In genomic region chr1:111988743-111989453, GRCh38 we compare ENCODE assay signal across 8 cellular contexts. TPM values are rescaled to one million over a fixed set of nuclear protein-coding genes. Genes with fewer than 3 reads are reported as not detected.
A peak's percentile ranks its signal among the peaks of the same experiment; 100 is the strongest.
DNase-seq lines count a peak whose midpoint lies in the region; ATAC-seq, FAIRE-seq and TF ChIP-seq lines count a peak whose summit lies in the region.

No MANE protein-coding gene starts in this region.

- TF ChIP-seq POLR2A in gastrocnemius medialis (IDR thresholded peaks at IDR 0.05), result peak in 1 of 2 donors; percentile 11

- in situ Hi-C loops in gastrocnemius medialis (cut with MboI; ENCODE audit: low sequenced_read_pairs in 4 of 4), result loop anchor here in 2 of 4 donors (25.0 kb wide), 1 partner anchor 202 kb away; no protein-coding TSS in a partner anchor

- intact Hi-C loops in left ventricle myocardium superior (cut with micrococcal nuclease) (no loop called here), gastrocnemius medialis (cut with DNase I; ENCODE audit: low total_unique reads) (loop anchor here (1.0 kb wide), 1 partner anchor 41 kb away; no protein-coding TSS in a partner anchor)

- H3K36me3 ChIP-seq in H7 (replicated peaks; ENCODE audit: control insufficient read depth, insufficient read depth, low read length) (no peaks in the 10 kb centered on the region), WERI-Rb-1 (no peaks in the 10 kb centered on the region), gastrocnemius medialis (no peaks in the 10 kb centered on the region)

- H3K27me3 ChIP-seq in H7 (ENCODE audit: control insufficient read depth, insufficient read depth, low read length) (peaks cover 51% of the 10 kb centered on the region), WERI-Rb-1 (ENCODE audit: insufficient read depth, low read depth, severe bottlenecking) (peaks cover 45% of the 10 kb centered on the region), gastrocnemius medialis (no peaks in the 10 kb centered on the region)

- H3K4me1 ChIP-seq in gastrocnemius medialis, result peaks cover 27 to 40% of the 10 kb centered on the region in 2 donors

- FAIRE-seq in frontal cortex (lab: Jason Lieb, UNC), result no peak

- H3K9me3 ChIP-seq in WERI-Rb-1 (ENCODE audit: severe bottlenecking) (no peaks in the 10 kb centered on the region), gastrocnemius medialis (no peaks in the 10 kb centered on the region)

- no peak for TF ChIP-seq CTCF in WERI-Rb-1 (IDR thresholded peaks at IDR 0.05; ENCODE audit: low read depth, low read length)
- TF ChIP-seq CTCF in gastrocnemius medialis (IDR thresholded peaks at IDR 0.05 in 4 of 5, conservative IDR thresholded peaks at IDR 0.05 in 1 of 5), result no peak

- H3K27ac ChIP-seq in WERI-Rb-1, result no peak overlapping the region
- H3K27ac ChIP-seq in gastrocnemius medialis, result peak overlapping the region; percentile 70 to 84 (median 72)

- DNase-seq in H7 (peak; percentile 82), WERI-Rb-1 (no peak), left ventricle myocardium superior (peak; percentile 60), gastrocnemius medialis (peak in 1 of 2 donors; percentile 14), frontal cortex (ENCODE audit: low spot score in 2 of 2) (no peak), NCI-H2081 treated with DMSO at 0.1 percent for 48 hours (lab: John Stamatoyannopoulos, UW) (no peak), NCI-H2171 treated with DMSO at 0.1 percent for 48 hours (lab: John Stamatoyannopoulos, UW) (no peak)

- H3K4me3 ChIP-seq in H7 (ENCODE audit: insufficient read depth, low read depth, low read length) (peak overlapping the region; percentile 46), WERI-Rb-1 (ENCODE audit: low read depth, low read length) (peak overlapping the region; percentile 18), gastrocnemius medialis (peak overlapping the region; percentile 66 to 72 (median 68))

- ATAC-seq in left ventricle myocardium superior (peak; percentile 2), gastrocnemius medialis (peak; percentile 9 to 17), HG03159 (IDR thresholded peaks at IDR 0.05; ENCODE audit: unreplicated experiment) (no peak)

RNA-seq across cellular contexts. Expression of gene KCND3, which starts 0.6 kb away (rescaled TPM):
- 0.21 and 0.63 TPM in 2 replicates for total RNA-seq in H7 (2014; rRNA removed; shearing (Covaris generic))
- 19.8 TPM for total RNA-seq in left ventricle myocardium superior
- 1 to 10 TPM; 1.2 to 2.6 (median 1.5) TPM for total RNA-seq in gastrocnemius medialis
- 10.6 TPM for total RNA-seq in frontal cortex

Comparison
In these comparisons a context has a peak if more than half of its experiments do, and no peak if none do; other contexts are left out.
1. DNase-seq: peak in H7 (single experiment) and left ventricle myocardium superior (single experiment); none in WERI-Rb-1 (single experiment), frontal cortex (0 of 2), NCI-H2081 treated with DMSO at 0.1 percent for 48 hours (single experiment) and NCI-H2171 treated with DMSO at 0.1 percent for 48 hours (single experiment).
2. H3K4me3 ChIP-seq: peak in every context shown above with its lines; median percentile 68 in gastrocnemius medialis; 46 in H7; 18 in WERI-Rb-1.